ENCODE assay signal across 2 cellular contexts in the genomic region with DNA sequence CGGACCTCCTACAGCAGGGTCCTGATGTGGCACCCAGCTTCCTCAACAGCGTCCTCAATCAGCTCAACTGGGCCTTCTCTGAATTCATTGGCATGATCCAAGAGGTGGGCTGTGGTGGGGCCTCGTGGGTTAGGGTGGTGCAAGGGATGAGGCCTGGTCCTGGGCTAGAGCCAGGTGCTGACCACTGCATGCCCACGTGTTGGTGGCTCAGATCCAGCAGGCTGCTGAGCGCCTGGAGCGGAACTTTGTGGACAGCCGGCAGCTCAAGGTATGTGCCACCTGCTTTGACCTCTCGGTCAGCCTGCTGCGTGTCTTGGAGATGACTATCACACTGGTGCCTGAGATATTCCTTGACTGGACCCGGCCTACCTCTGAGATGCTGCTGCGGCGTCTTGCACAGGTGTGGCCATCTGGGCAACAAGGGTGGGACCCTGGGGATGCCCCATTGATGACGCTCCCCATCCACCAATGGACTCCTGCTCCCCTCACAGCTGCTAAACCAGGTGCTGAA.
TF ChIP-seq lines count a peak whose summit lies in the region.

No MANE protein-coding gene starts in this region.

TF ChIP-seq in SK-N-SH, 30 proteins besides CTCF, POLR2A, EP300 and RAD21:
- TF ChIP-seq TEAD4 (IDR thresholded peaks at IDR 0.05; ENCODE audit: borderline replicate concordance, insufficient read depth) (no peak), MEF2A (IDR thresholded peaks at IDR 0.05; ENCODE audit: borderline replicate concordance, low read depth) (no peak), FOSL2 (IDR thresholded peaks at IDR 0.05; ENCODE audit: borderline replicate concordance, low read depth) (no peak), GABPA (IDR thresholded peaks at IDR 0.05; ENCODE audit: low read depth) (no peak), ELF1 (IDR thresholded peaks at IDR 0.05) (no peak), FOXM1 (IDR thresholded peaks at IDR 0.05; ENCODE audit: low read depth) (no peak), YY1 (IDR thresholded peaks at IDR 0.05; ENCODE audit: low read depth) (no peak), RCOR1 (IDR thresholded peaks at IDR 0.05; ENCODE audit: low read length) (no peak), FOXJ3 (CRISPR knock-in tag; IDR thresholded peaks at IDR 0.05) (no peak)
- TF ChIP-seq, protein P1, sequence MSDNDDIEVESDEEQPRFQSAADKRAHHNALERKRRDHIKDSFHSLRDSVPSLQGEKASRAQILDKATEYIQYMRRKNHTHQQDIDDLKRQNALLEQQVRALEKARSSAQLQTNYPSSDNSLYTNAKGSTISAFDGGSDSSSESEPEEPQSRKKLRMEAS (IDR thresholded peaks at IDR 0.05; ENCODE audit: low read depth) = no peak
- TF ChIP-seq, protein P2, sequence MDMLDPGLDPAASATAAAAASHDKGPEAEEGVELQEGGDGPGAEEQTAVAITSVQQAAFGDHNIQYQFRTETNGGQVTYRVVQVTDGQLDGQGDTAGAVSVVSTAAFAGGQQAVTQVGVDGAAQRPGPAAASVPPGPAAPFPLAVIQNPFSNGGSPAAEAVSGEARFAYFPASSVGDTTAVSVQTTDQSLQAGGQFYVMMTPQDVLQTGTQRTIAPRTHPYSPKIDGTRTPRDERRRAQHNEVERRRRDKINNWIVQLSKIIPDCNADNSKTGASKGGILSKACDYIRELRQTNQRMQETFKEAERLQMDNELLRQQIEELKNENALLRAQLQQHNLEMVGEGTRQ (IDR thresholded peaks at IDR 0.05; ENCODE audit: borderline replicate concordance, low read depth, low read length) = no peak
- TF ChIP-seq, protein P3, sequence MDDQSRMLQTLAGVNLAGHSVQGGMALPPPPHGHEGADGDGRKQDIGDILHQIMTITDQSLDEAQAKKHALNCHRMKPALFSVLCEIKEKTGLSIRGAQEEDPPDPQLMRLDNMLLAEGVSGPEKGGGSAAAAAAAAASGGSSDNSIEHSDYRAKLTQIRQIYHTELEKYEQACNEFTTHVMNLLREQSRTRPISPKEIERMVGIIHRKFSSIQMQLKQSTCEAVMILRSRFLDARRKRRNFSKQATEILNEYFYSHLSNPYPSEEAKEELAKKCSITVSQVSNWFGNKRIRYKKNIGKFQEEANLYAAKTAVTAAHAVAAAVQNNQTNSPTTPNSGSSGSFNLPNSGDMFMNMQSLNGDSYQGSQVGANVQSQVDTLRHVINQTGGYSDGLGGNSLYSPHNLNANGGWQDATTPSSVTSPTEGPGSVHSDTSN (IDR thresholded peaks at IDR 0.05) = no peak

TF ChIP-seq in SK-N-SH treated with all-trans-retinoic acid at 6 μM for 48 hours, 23 proteins besides CTCF, POLR2A, EP300 and RAD21:
- TF ChIP-seq ZC3H10 (CRISPR knock-in tag; IDR thresholded peaks at IDR 0.05) (no peak), ISL1 (CRISPR knock-in tag; IDR thresholded peaks at IDR 0.05) (no peak), RARB (CRISPR knock-in tag; IDR thresholded peaks at IDR 0.05) (no peak), ZFP30 (CRISPR knock-in tag; IDR thresholded peaks at IDR 0.05) (no peak), GLIS3 (CRISPR knock-in tag; IDR thresholded peaks at IDR 0.05) (no peak), TOX (CRISPR knock-in tag; IDR thresholded peaks at IDR 0.05; ENCODE audit: borderline replicate concordance) (no peak), PPARA (CRISPR knock-in tag; IDR thresholded peaks at IDR 0.05; ENCODE audit: borderline replicate concordance) (no peak), ARNTL (CRISPR knock-in tag; IDR thresholded peaks at IDR 0.05; ENCODE audit: borderline replicate concordance, low read depth) (no peak), ZNF8 (CRISPR knock-in tag; IDR thresholded peaks at IDR 0.05) (no peak), OSR1 (CRISPR knock-in tag; IDR thresholded peaks at IDR 0.05) (no peak), CSDC2 (CRISPR knock-in tag; IDR thresholded peaks at IDR 0.05) (no peak), ESRRG (CRISPR knock-in tag; IDR thresholded peaks at IDR 0.05) (no peak), ZFP3 (CRISPR knock-in tag; IDR thresholded peaks at IDR 0.05) (no peak), BACH2 (CRISPR knock-in tag; IDR thresholded peaks at IDR 0.05; ENCODE audit: borderline replicate concordance) (no peak), TCF4 (CRISPR knock-in tag; IDR thresholded peaks at IDR 0.05; ENCODE audit: borderline replicate concordance) (no peak)
- TF ChIP-seq, protein P4, sequence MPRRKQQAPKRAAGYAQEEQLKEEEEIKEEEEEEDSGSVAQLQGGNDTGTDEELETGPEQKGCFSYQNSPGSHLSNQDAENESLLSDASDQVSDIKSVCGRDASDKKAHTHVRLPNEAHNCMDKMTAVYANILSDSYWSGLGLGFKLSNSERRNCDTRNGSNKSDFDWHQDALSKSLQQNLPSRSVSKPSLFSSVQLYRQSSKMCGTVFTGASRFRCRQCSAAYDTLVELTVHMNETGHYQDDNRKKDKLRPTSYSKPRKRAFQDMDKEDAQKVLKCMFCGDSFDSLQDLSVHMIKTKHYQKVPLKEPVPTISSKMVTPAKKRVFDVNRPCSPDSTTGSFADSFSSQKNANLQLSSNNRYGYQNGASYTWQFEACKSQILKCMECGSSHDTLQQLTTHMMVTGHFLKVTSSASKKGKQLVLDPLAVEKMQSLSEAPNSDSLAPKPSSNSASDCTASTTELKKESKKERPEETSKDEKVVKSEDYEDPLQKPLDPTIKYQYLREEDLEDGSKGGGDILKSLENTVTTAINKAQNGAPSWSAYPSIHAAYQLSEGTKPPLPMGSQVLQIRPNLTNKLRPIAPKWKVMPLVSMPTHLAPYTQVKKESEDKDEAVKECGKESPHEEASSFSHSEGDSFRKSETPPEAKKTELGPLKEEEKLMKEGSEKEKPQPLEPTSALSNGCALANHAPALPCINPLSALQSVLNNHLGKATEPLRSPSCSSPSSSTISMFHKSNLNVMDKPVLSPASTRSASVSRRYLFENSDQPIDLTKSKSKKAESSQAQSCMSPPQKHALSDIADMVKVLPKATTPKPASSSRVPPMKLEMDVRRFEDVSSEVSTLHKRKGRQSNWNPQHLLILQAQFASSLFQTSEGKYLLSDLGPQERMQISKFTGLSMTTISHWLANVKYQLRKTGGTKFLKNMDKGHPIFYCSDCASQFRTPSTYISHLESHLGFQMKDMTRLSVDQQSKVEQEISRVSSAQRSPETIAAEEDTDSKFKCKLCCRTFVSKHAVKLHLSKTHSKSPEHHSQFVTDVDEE (CRISPR knock-in tag; IDR thresholded peaks at IDR 0.05) = no peak
- TF ChIP-seq, protein P5, sequence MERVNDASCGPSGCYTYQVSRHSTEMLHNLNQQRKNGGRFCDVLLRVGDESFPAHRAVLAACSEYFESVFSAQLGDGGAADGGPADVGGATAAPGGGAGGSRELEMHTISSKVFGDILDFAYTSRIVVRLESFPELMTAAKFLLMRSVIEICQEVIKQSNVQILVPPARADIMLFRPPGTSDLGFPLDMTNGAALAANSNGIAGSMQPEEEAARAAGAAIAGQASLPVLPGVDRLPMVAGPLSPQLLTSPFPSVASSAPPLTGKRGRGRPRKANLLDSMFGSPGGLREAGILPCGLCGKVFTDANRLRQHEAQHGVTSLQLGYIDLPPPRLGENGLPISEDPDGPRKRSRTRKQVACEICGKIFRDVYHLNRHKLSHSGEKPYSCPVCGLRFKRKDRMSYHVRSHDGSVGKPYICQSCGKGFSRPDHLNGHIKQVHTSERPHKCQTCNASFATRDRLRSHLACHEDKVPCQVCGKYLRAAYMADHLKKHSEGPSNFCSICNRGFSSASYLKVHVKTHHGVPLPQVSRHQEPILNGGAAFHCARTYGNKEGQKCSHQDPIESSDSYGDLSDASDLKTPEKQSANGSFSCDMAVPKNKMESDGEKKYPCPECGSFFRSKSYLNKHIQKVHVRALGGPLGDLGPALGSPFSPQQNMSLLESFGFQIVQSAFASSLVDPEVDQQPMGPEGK (CRISPR knock-in tag; IDR thresholded peaks at IDR 0.05; ENCODE audit: borderline replicate concordance) = no peak
- TF ChIP-seq, protein P6, sequence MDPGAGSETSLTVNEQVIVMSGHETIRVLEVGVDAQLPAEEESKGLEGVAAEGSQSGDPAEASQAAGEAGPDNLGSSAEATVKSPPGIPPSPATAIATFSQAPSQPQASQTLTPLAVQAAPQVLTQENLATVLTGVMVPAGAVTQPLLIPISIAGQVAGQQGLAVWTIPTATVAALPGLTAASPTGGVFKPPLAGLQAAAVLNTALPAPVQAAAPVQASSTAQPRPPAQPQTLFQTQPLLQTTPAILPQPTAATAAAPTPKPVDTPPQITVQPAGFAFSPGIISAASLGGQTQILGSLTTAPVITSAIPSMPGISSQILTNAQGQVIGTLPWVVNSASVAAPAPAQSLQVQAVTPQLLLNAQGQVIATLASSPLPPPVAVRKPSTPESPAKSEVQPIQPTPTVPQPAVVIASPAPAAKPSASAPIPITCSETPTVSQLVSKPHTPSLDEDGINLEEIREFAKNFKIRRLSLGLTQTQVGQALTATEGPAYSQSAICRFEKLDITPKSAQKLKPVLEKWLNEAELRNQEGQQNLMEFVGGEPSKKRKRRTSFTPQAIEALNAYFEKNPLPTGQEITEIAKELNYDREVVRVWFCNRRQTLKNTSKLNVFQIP (CRISPR knock-in tag; IDR thresholded peaks at IDR 0.05; ENCODE audit: borderline replicate concordance, low read depth) = no peak
